ENCODE assay signal across 1 cellular context in the genomic region with DNA sequence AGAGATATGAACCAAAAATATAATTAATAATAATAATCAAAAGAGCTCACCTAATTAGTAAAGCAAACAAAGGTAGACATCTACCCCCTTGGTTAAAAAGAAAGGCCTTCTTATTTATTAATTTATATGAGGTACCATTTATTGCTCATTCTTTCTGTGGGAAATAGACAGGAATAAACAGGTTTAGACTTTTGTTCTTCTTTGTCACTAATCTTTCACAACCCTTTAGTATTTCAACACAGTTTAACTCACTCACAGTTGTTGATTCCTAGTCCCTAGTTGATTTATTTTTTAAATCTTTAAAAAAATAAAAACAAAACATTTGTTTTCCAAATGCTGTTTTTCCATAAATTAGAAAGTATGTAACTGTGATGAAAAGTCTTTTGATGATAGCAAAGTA.
A peak's percentile ranks its signal among the peaks of the same experiment; 100 is the strongest.
TF ChIP-seq lines count a peak whose summit lies in the region.

No MANE protein-coding gene starts in this region.

TF ChIP-seq in HepG2, 621 proteins besides CTCF, POLR2A, EP300 and RAD21:
- TF ChIP-seq RBFOX2 (IDR thresholded peaks at IDR 0.05; ENCODE audit: low read depth, low read length) = peak; percentile 15; the same call in 1 of the 2 replicates
- no peak for TF ChIP-seq ZSCAN21 (CRISPR knock-in tag; IDR thresholded peaks at IDR 0.05; ENCODE audit: borderline replicate concordance)
